ENCODE assay signal across 8 cellular contexts in the genomic region with DNA sequence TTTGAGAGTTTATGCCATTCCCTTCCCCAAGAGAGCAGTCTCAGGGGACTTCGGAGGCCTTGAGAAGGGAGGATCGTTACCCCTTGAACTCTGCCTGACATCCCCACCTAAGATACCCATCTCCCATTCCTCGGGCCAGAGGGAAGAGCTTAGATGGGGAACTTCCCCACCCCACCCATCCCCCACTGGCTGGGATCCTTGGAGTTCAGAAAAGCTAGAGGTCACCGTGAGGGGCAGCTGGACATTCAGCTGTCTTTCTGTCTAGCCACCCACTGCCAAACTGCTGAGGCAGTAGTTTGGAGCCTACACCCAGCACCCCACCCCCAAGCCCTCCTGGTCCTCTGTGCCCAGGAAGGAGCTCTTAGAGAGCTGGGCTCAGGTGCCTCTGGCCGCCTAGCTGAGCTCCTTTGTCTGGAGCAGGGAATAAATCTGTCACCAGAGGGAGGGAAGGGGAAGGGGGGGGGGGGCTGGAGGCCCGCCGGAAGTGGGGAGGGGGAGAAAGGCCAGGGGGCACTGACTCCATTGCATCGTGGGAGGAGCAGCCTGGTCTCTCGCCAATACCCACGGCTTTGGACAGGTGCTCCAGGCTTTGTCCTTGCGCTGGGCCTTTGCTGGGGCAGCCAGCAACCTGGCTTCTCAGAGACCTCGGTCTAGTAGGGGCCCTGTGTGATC. TPM values are rescaled to one million over a fixed set of nuclear protein-coding genes. Genes with fewer than 3 reads are reported as not detected.
DNase-seq lines count a peak whose midpoint lies in the region; ATAC-seq and TF ChIP-seq lines count a peak whose summit lies in the region.

No MANE protein-coding gene starts in this region.

- H3K36me3 Mint-ChIP-seq in activated naive CD8-positive, alpha-beta T cell, result no peaks in the 10 kb centered on the region
- peaks cover 2% of the 10 kb centered on the region for H3K36me3 Mint-ChIP-seq in memory B cell

- H3K9me3 Mint-ChIP-seq in activated naive CD8-positive, alpha-beta T cell (ENCODE audit: low read depth), result no peaks in the 10 kb centered on the region
- H3K9me3 Mint-ChIP-seq in memory B cell, result no peaks in the 10 kb centered on the region

- no peak for TF ChIP-seq POLR2A in vagina (IDR thresholded peaks at IDR 0.05)

- H3K27ac Mint-ChIP-seq in activated naive CD8-positive, alpha-beta T cell, result no peak overlapping the region
- H3K27ac Mint-ChIP-seq in memory B cell, result no peak overlapping the region

- ATAC-seq in memory B cell (ENCODE audit: low read depth) (no peak), GM21717 (IDR thresholded peaks at IDR 0.05; ENCODE audit: unreplicated experiment) (no peak)

- H3K4me1 Mint-ChIP-seq in activated naive CD8-positive, alpha-beta T cell (ENCODE audit: low read depth), result peaks cover 11% of the 10 kb centered on the region
- peaks cover 27% of the 10 kb centered on the region for H3K4me1 Mint-ChIP-seq in memory B cell

- H3K9me3 ChIP-seq in left ventricle myocardium inferior (replicated peaks) (no peaks in the 10 kb centered on the region), vagina (no peaks in the 10 kb centered on the region)

- peak overlapping the region; percentile 69 for H3K4me3 Mint-ChIP-seq in activated naive CD8-positive, alpha-beta T cell
- H3K4me3 Mint-ChIP-seq in memory B cell, result peak overlapping the region; percentile 47

- peak overlapping the region; percentile 66 for H3K4me3 ChIP-seq in left ventricle myocardium inferior
- peak overlapping the region; percentile 49 to 54 for H3K4me3 ChIP-seq in vagina

- peak overlapping the region; percentile 62 for H3K27ac ChIP-seq in left ventricle myocardium inferior (replicated peaks)
- H3K27ac ChIP-seq in vagina, result peak overlapping the region; percentile 78

- peaks cover 12% of the 10 kb centered on the region for H3K27me3 Mint-ChIP-seq in activated naive CD8-positive, alpha-beta T cell
- peaks cover 20% of the 10 kb centered on the region for H3K27me3 Mint-ChIP-seq in memory B cell

- intact Hi-C loops in left ventricle myocardium inferior (cut with micrococcal nuclease), result no loop called here
- intact Hi-C loops in cardiac septum (cut with DNase I), result no loop called here
- intact Hi-C loops in vagina (cut with DNase I), result loop anchor here (2.0 kb wide), 1 partner anchor 33 kb away; no protein-coding TSS in a partner anchor

- H3K36me3 ChIP-seq in left ventricle myocardium inferior, result peaks cover 2% of the 10 kb centered on the region
- H3K36me3 ChIP-seq in vagina, result peaks cover 0 to 5% of the 10 kb centered on the region in 2 donors

- no peak for DNase-seq in left ventricle myocardium inferior
- DNase-seq in cardiac septum (ENCODE audit: low spot score), result no peak
- DNase-seq in memory B cell (ENCODE audit: low spot score in 2 of 2), result no peak
- no peak for DNase-seq in vagina (ENCODE audit: extremely low spot score in 2 of 2)
- no peak for DNase-seq in SKM-1 treated with dmso at 0.1 percent for 144 hours (lab: John Stamatoyannopoulos, UW; ENCODE audit: unreplicated experiment)
- no peak for DNase-seq in activated gamma-delta T cell treated with Interleukin-2 at 50 U/mL for 16 hours

- H3K27me3 ChIP-seq in left ventricle myocardium inferior (ENCODE audit: low read depth), result peaks cover 37% of the 10 kb centered on the region
- no peaks in the 10 kb centered on the region for H3K27me3 ChIP-seq in vagina

- no peak for TF ChIP-seq CTCF in left ventricle myocardium inferior (IDR thresholded peaks at IDR 0.05; ENCODE audit: borderline replicate concordance)
- TF ChIP-seq CTCF in vagina (IDR thresholded peaks at IDR 0.05), result no peak

- peaks cover 43% of the 10 kb centered on the region for H3K4me1 ChIP-seq in left ventricle myocardium inferior
- peaks cover 66% of the 10 kb centered on the region for H3K4me1 ChIP-seq in vagina

RNA-seq across cellular contexts. Expression of a gene that starts 1.0 kb away (rescaled TPM):
- 0.99 TPM for total RNA-seq in left ventricle myocardium inferior
- total RNA-seq in cardiac septum, result 0.27 TPM
- 30.2 TPM for total RNA-seq in vagina

RNA-seq across cellular contexts. Expression of a gene that starts 15.7 kb away (rescaled TPM):
- total RNA-seq in left ventricle myocardium inferior (2.9 TPM), cardiac septum (4.6 TPM), vagina (22.3 TPM)

RNA-seq across cellular contexts. Expression of a gene that starts 38.6 kb away (rescaled TPM):
- 15.5 TPM for total RNA-seq in left ventricle myocardium inferior
- total RNA-seq in cardiac septum, result 9.6 TPM
- total RNA-seq in vagina, result 28.2 TPM

RNA-seq across cellular contexts. Expression of a gene that starts 49.0 kb away (rescaled TPM):
- total RNA-seq in left ventricle myocardium inferior, result 65.8 TPM
- 58.8 TPM for total RNA-seq in cardiac septum
- 110 TPM for total RNA-seq in vagina

RNA-seq across cellular contexts. Expression of a gene that starts 51.4 kb away (rescaled TPM):
- not detected for total RNA-seq in left ventricle myocardium inferior
- total RNA-seq in cardiac septum, result not detected
- total RNA-seq in vagina, result not detected

Comparison
In these comparisons a context has a peak if more than half of its experiments do, and no peak if none do; other contexts are left out.
1. RNA of a gene that starts 1.0 kb away (total RNA-seq): 30.2 TPM in vagina (single experiment); 0.99 TPM in left ventricle myocardium inferior (single experiment) and 0.27 TPM in cardiac septum (single experiment); every median in the first group is over 10 times any median in the second.